ENCODE assay signal across 18 cellular contexts in the genomic region with DNA sequence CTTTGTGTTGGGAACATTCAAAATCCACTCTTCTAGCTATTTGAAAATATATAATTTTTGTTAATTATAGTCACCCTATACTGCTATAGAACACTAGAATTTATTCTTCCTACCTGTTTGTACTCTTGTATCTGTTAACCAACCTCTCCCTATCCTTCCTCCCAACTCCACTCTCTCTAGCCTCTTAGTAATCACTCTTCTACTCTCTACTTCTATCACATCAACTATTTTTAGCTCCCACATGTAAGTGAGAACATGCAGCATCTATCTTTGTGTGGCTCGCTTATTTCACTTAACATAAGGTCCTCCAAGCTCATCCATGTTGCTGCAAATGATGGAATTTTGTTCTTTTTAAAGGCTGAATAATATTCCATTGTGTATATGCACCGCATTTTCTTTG.
"Had no signal": no experiment of that assay in that cellular context is flagged by ENCODE, and none has a peak within 500 bp of the region (broad histone marks: within the 10 kb centered on the region; RNA-seq: fewer than 3 reads in every experiment).

No MANE protein-coding gene starts in this region.

- H3K4me3 Mint-ChIP-seq: stimulated activated naive B cell treated with anti-CD40 and anti-IgM and Interleukin-4, amounts not matched to agents 10 μg/mL and 1 μg/mL and 100 μg/mL, for 72 hours had no signal

- H3K9me3 ChIP-seq: heart left ventricle, neutrophil, stomach, thoracic aorta had no signal

- H3K27ac ChIP-seq: coronary artery, heart left ventricle, neutrophil, thoracic aorta had no signal

- H3K36me3 ChIP-seq: heart left ventricle, neutrophil, stomach, thoracic aorta had no signal

- H3K36me3 Mint-ChIP-seq: stimulated activated naive B cell treated with anti-CD40 and anti-IgM and Interleukin-4, amounts not matched to agents 10 μg/mL and 1 μg/mL and 100 μg/mL, for 72 hours had no signal

- H3K27ac Mint-ChIP-seq: stimulated activated naive B cell treated with anti-CD40 and anti-IgM and Interleukin-4, amounts not matched to agents 10 μg/mL and 1 μg/mL and 100 μg/mL, for 72 hours had no signal

- ATAC-seq: esophagus mucosa; left lobe of liver; naive thymus-derived CD8-positive, alpha-beta T cell; sciatic nerve; stimulated activated naive B cell treated with anti-CD40 and anti-IgM and Interleukin-4, amounts not matched to agents 10 μg/mL and 1 μg/mL and 100 μg/mL, for 72 hours had no signal

- DNase-seq: effector CD8-positive, alpha-beta T cell; heart left ventricle; hippocampal formation; mammary epithelial cell; naive thymus-derived CD8-positive, alpha-beta T cell; stimulated activated CD4-positive, alpha-beta T cell treated with anti-CD3 and anti-CD28 coated beads, Interleukin-2, amount 100 ng/mL, for 24 hours; stimulated activated CD4-positive, alpha-beta T cell treated with anti-CD3 and anti-CD28 coated beads, Interleukin-4, amount 100 ng/mL, for 4 hours; stimulated activated naive B cell treated with anti-CD40 and anti-IgM and Interleukin-4, amounts not matched to agents 10 μg/mL and 1 μg/mL and 100 μg/mL, for 72 hours; stomach; substantia nigra; trophoblast cell had no signal

- H3K27me3 ChIP-seq: neutrophil had no signal

- H3K4me3 ChIP-seq: coronary artery, heart left ventricle, stomach, thoracic aorta had no signal

- FAIRE-seq: islet of Langerhans had no signal
